Comparison of ENCODE assay signal across 24 cellular contexts in genomic region chr14:77342726-77343397, GRCh38.
"Had no signal": no experiment of that assay in that cellular context is flagged by ENCODE, and none has a peak within 500 bp of the region (broad histone marks: within the 10 kb centered on the region; RNA-seq: fewer than 3 reads in every experiment).

No MANE protein-coding gene starts in this region.

- DNase-seq: activated CD4-positive, alpha-beta T cell treated with anti-CD3 and anti-CD28 coated beads, Interleukin-2, amount 10 ng/mL, durations not matched to agents 24 days and 14 days; activated CD8-positive, alpha-beta T cell treated with anti-CD3 and anti-CD28 coated beads for 36 hours; activated naive CD4-positive, alpha-beta T cell treated with anti-CD3 and anti-CD28 coated beads for 36 hours; activated T-cell treated with anti-CD3 and anti-CD28 coated beads, Interleukin-2, amount 50 U/mL, for 1 hour; anterior cingulate cortex; brain microvascular endothelial cell; cerebellar nuclear complex; cortex of kidney; effector CD4-positive, alpha-beta T cell; heart left ventricle; mesenchymal stem cell; natural killer cell; pancreas; right lobe of liver; small intestine; stimulated activated CD4-positive, alpha-beta T cell treated with anti-CD3 and anti-CD28 coated beads, Interleukin-15, amount 100 ng/mL, for 24 hours; stimulated activated CD4-positive, alpha-beta T cell treated with anti-CD3 and anti-CD28 coated beads, Interleukin-2, amount 100 ng/mL, for 48 hours; stimulated activated naive CD8-positive, alpha-beta T cell treated with anti-CD3 and anti-CD28 coated beads, Interleukin-15, amount 100 ng/mL, for 72 hours; T-cell; T-helper 9 cell; transverse colon had no signal

- H3K27me3 ChIP-seq: brain microvascular endothelial cell, esophagus muscularis mucosa, gastroesophageal sphincter, heart left ventricle, pancreas, right lobe of liver, suprapubic skin, transverse colon had no signal

- H3K4me3 ChIP-seq: esophagus muscularis mucosa, gastroesophageal sphincter, heart left ventricle, pancreas, right lobe of liver, suprapubic skin, transverse colon had no signal

- H3K9me3 ChIP-seq: esophagus muscularis mucosa, gastroesophageal sphincter, heart left ventricle, pancreas, right lobe of liver, suprapubic skin, transverse colon had no signal

- H3K27ac ChIP-seq: brain microvascular endothelial cell, esophagus muscularis mucosa, gastroesophageal sphincter, heart left ventricle, pancreas, right lobe of liver, suprapubic skin, transverse colon had no signal

- H3K4me1 ChIP-seq: esophagus muscularis mucosa, gastroesophageal sphincter, pancreas, right lobe of liver, suprapubic skin, transverse colon had no signal

- ATAC-seq: activated CD8-positive, alpha-beta T cell treated with anti-CD3 and anti-CD28 coated beads for 36 hours; gastroesophageal sphincter; heart left ventricle; natural killer cell; pancreas; right lobe of liver; stimulated activated naive CD8-positive, alpha-beta T cell treated with anti-CD3 and anti-CD28 coated beads, Interleukin-15, amount 100 ng/mL, for 72 hours; T-cell had no signal
